In genomic region chr10:101012525-101013364, GRCh38 we compare ENCODE assay signal across 1 cellular context.
TF ChIP-seq lines count a peak whose summit lies in the region.

No MANE protein-coding gene starts in this region.

TF ChIP-seq in A549, 52 proteins besides CTCF, POLR2A, EP300 and RAD21 (continued from another document):
- TF ChIP-seq REST (IDR thresholded peaks at IDR 0.05) (no peak), BHLHE40 (IDR thresholded peaks at IDR 0.05; ENCODE audit: low read depth, low read length) (no peak)
